Comparison of ENCODE assay signal across 14 cellular contexts in genomic region chr3:159978353-159978752, GRCh38. TPM values are rescaled to one million over a fixed set of nuclear protein-coding genes. Genes with fewer than 3 reads are reported as not detected.
DNase-seq lines count a peak whose midpoint lies in the region; ATAC-seq, FAIRE-seq and TF ChIP-seq lines count a peak whose summit lies in the region.
"Had no signal": no experiment of that assay in that cellular context is flagged by ENCODE, and none has a peak within 500 bp of the region (broad histone marks: within the 10 kb centered on the region; RNA-seq: fewer than 3 reads in every experiment).

No MANE protein-coding gene starts in this region.

- no peaks in the 10 kb centered on the region for H3K36me3 ChIP-seq in mesenchymal stem cell (ENCODE audit: control insufficient read depth in 1 of 2, insufficient read depth in 2 of 2, low read depth in 1 of 2, low read length in 2 of 2)

- H2BK5ac ChIP-seq in mesenchymal stem cell (ENCODE audit: low read depth, low read length, poor library complexity, severe bottlenecking) = no peak overlapping the region

- H3K4me2 ChIP-seq in mesenchymal stem cell (ENCODE audit: low read length, poor library complexity, severe bottlenecking) = no peak overlapping the region

- H3K4ac ChIP-seq in mesenchymal stem cell (ENCODE audit: low read depth in 1 of 2, low read length in 2 of 2) = no peak overlapping the region

- H3K4me1 ChIP-seq in mesenchymal stem cell (ENCODE audit: control insufficient read depth, insufficient read depth, low read depth, low read length) = no peaks in the 10 kb centered on the region
- H3K4me1 ChIP-seq: psoas muscle had no signal

- H4K8ac ChIP-seq in mesenchymal stem cell (ENCODE audit: low read length) = no peak overlapping the region

- no peak overlapping the region for H3K9ac ChIP-seq in mesenchymal stem cell (ENCODE audit: low read length)

- H3K9me3 Mint-ChIP-seq in endothelial cell (ENCODE audit: unreplicated experiment) = no peaks in the 10 kb centered on the region

- FAIRE-seq in GM19239 (lab: Jason Lieb, UNC) = peak; percentile 94
- FAIRE-seq: D721Med, endothelial cell of umbilical vein had no signal

- peak; percentile 76 for ATAC-seq in HG02759 (IDR thresholded peaks at IDR 0.05; ENCODE audit: unreplicated experiment)
- peak; percentile 90 for ATAC-seq in HG03558 (IDR thresholded peaks at IDR 0.05; ENCODE audit: extremely low read depth, unreplicated experiment)
- ATAC-seq: Panc1, psoas muscle had no signal

- 0% methylated on average over 3 of the region's 3 CpGs for WGBS in mesenchymal stem cell

- no peak overlapping the region for H2BK15ac ChIP-seq in mesenchymal stem cell (ENCODE audit: low read depth, poor library complexity, severe bottlenecking)

- H3K27me3 ChIP-seq in mesenchymal stem cell (ENCODE audit: control insufficient read depth in 1 of 2, insufficient read depth in 1 of 2, low read length in 2 of 2) = no peaks in the 10 kb centered on the region

- H3K23ac ChIP-seq in mesenchymal stem cell (ENCODE audit: low read length in 2 of 2) = no peak overlapping the region

- DNase-seq in GM19239 (ENCODE audit: insufficient read length, low spot score) = peak; percentile 13
- DNase-seq in mesenchymal stem cell = peak; percentile 88
- DNase-seq in amniotic stem cell (lab: John Stamatoyannopoulos, UW) = no peak
- no peak for DNase-seq in endothelial cell (ENCODE audit: low spot score)
- no peak for DNase-seq in stimulated activated CD4-positive, alpha-beta T cell treated with anti-CD3 and anti-CD28 coated beads, Interleukin-4, amount 100 ng/mL, for 4 hours
- DNase-seq in activated CD4-positive, alpha-beta T cell treated with anti-CD3 and anti-CD28 coated beads for 48 hours = no peak
- DNase-seq: activated CD4-positive, alpha-beta T cell treated with anti-CD3 and anti-CD28 coated beads, Interleukin-2, amount 50 U/mL, for 4 hours; kidney glomerular epithelial cell; psoas muscle had no signal

- H3K18ac ChIP-seq in mesenchymal stem cell (ENCODE audit: low read depth in 1 of 2, low read length in 2 of 2) = no peak overlapping the region

- H3K14ac ChIP-seq in mesenchymal stem cell (ENCODE audit: low read length in 2 of 2) = no peak overlapping the region

- no peaks in the 10 kb centered on the region for H3K79me1 ChIP-seq in mesenchymal stem cell (replicated peaks; ENCODE audit: low read length, poor library complexity, severe bottlenecking)

- H2AFZ ChIP-seq in mesenchymal stem cell (ENCODE audit: low read depth, low read length) = no peak overlapping the region

- no peaks in the 10 kb centered on the region for H3K27me3 Mint-ChIP-seq in endothelial cell (ENCODE audit: unreplicated experiment)

- no peak overlapping the region for H2BK120ac ChIP-seq in mesenchymal stem cell (ENCODE audit: low read depth, low read length)

- H3K4me1 Mint-ChIP-seq in endothelial cell (ENCODE audit: unreplicated experiment) = peaks cover 4% of the 10 kb centered on the region

- no peak overlapping the region for H3K4me3 Mint-ChIP-seq in endothelial cell (ENCODE audit: unreplicated experiment)

- no peak overlapping the region for H2AK5ac ChIP-seq in mesenchymal stem cell (ENCODE audit: low read length, severe bottlenecking)

- H3K27ac Mint-ChIP-seq in endothelial cell (ENCODE audit: unreplicated experiment) = no peak overlapping the region

- no peak overlapping the region for H2BK12ac ChIP-seq in mesenchymal stem cell (ENCODE audit: low read length in 2 of 2)

- no peak overlapping the region for H3K27ac ChIP-seq in mesenchymal stem cell (ENCODE audit: low read length, poor library complexity, severe bottlenecking)
- H3K27ac ChIP-seq: psoas muscle had no signal

- H3K9me3 ChIP-seq in mesenchymal stem cell (ENCODE audit: control insufficient read depth, low read length) = no peaks in the 10 kb centered on the region

- H3K36me3 Mint-ChIP-seq in endothelial cell (ENCODE audit: low read depth, unreplicated experiment) = no peaks in the 10 kb centered on the region

- no peak overlapping the region for H3K4me3 ChIP-seq in mesenchymal stem cell (ENCODE audit: insufficient read depth in 1 of 2, low read depth in 1 of 2, low read length in 2 of 2)
- H3K4me3 ChIP-seq: psoas muscle had no signal

- no peak overlapping the region for H4K91ac ChIP-seq in mesenchymal stem cell (ENCODE audit: low read length)

- TF ChIP-seq CTCF in endothelial cell (IDR thresholded peaks at IDR 0.05; ENCODE audit: unreplicated experiment) = no peak

RNA-seq across cellular contexts. Expression of gene IL12A, which starts 10.3 kb away (rescaled TPM):
- 1.8 TPM for polyA plus RNA-seq in mesenchymal stem cell (2013, experiment 1 of 2)
- 1.7 TPM for polyA plus RNA-seq in mesenchymal stem cell (2013, experiment 2 of 2)
- total RNA-seq in endothelial cell (ENCODE audit: unreplicated experiment) = 0.67 TPM

Comparison
In these comparisons a context has a peak if more than half of its experiments do, and no peak if none do; other contexts are left out.
1. DNase-seq: peak in GM19239 (single experiment) and mesenchymal stem cell (single experiment); none in amniotic stem cell (single experiment), endothelial cell (single experiment), stimulated activated CD4-positive, alpha-beta T cell treated with anti-CD3 and anti-CD28 coated beads, Interleukin-4, amount 100 ng/mL, for 4 hours (0 of 2) and activated CD4-positive, alpha-beta T cell treated with anti-CD3 and anti-CD28 coated beads for 48 hours (single experiment).